24 cellular contexts compared by ENCODE assay signal in genomic region chr6:135311446-135312200, GRCh38.
A peak's percentile ranks its signal among the peaks of the same experiment; 100 is the strongest.
DNase-seq lines count a peak whose midpoint lies in the region; ATAC-seq and TF ChIP-seq lines count a peak whose summit lies in the region.
"Had no signal": no experiment of that assay in that cellular context is flagged by ENCODE, and none has a peak within 500 bp of the region (broad histone marks: within the 10 kb centered on the region; RNA-seq: fewer than 3 reads in every experiment).

No MANE protein-coding gene starts in this region.

- H3K4me1 ChIP-seq in Caco-2, result no peaks in the 10 kb centered on the region
- H3K4me1 ChIP-seq: SJSA1 had no signal

- DNase-seq in DMS79 (lab: John Stamatoyannopoulos, UW) (peak; percentile 92), NCI-H1436 treated with DMSO at 0.1 percent for 48 hours (lab: John Stamatoyannopoulos, UW) (peak; percentile 58), NCI-H2171 treated with DMSO at 0.1 percent for 48 hours (lab: John Stamatoyannopoulos, UW) (peak; percentile 93), SHP77 treated with DMSO at 0.1 percent for 48 hours (lab: John Stamatoyannopoulos, UW) (peak; percentile 17), Caco-2 (no peak), cortex of kidney (lab: John Stamatoyannopoulos, UW) (no peak)
- no peak for DNase-seq in activated CD4-positive, alpha-beta T cell treated with anti-CD3 and anti-CD28 coated beads for 36 hours
- DNase-seq: activated CD4-positive, alpha-beta memory T cell treated with anti-CD3 and anti-CD28 coated beads, Interleukin-2, amount 10 ng/mL, durations not matched to agents 7 days and 5 days; activated naive CD4-positive, alpha-beta T cell treated with Interleukin-2 at 50 U/mL for 16 hours; KG1; NCI-H526 treated with DMSO at 0.1 percent for 48 hours; PC-9; stimulated activated CD4-positive, alpha-beta T cell treated with anti-CD3 and anti-CD28 coated beads, Interleukin-2, amount 100 ng/mL, for 24 hours; stimulated activated naive CD4-positive, alpha-beta T cell had no signal

- intact Hi-C loops in Caco-2 (cut with micrococcal nuclease; ENCODE audit: unreplicated experiment), result no loop called here
- intact Hi-C loops in activated CD4-positive, alpha-beta T cell treated with anti-CD3 and anti-CD28 coated beads for 36 hours (cut with DNase I, micrococcal nuclease), result no loop called here

- TF ChIP-seq CTCF in Caco-2 (IDR thresholded peaks at IDR 0.05; ENCODE audit: insufficient read depth in 1 of 2, low read depth in 1 of 2, low read length in 1 of 2, severe bottlenecking in 1 of 2, unreplicated experiment in 1 of 2), result no peak

- H3K36me3 ChIP-seq in Caco-2 (ENCODE audit: control insufficient read depth, insufficient read depth, low read length), result no peaks in the 10 kb centered on the region
- H3K36me3 ChIP-seq: cardiac muscle cell, SJSA1, thoracic aorta had no signal

- no peaks in the 10 kb centered on the region for H3K36me3 Mint-ChIP-seq in Caco-2 (ENCODE audit: insufficient read depth, unreplicated experiment)
- H3K36me3 Mint-ChIP-seq in activated CD4-positive, alpha-beta T cell treated with anti-CD3 and anti-CD28 coated beads for 36 hours (ENCODE audit: low read depth), result peaks cover 8% of the 10 kb centered on the region
- H3K36me3 Mint-ChIP-seq: CD14-positive monocyte, WTC11 had no signal

- ATAC-seq in activated CD4-positive, alpha-beta T cell treated with anti-CD3 and anti-CD28 coated beads for 36 hours, result no peak
- no peak for ATAC-seq in HG03196 (IDR thresholded peaks at IDR 0.05; ENCODE audit: unreplicated experiment)
- ATAC-seq: GM12878, GM23338, WTC11 had no signal

- BruUV-seq in Caco-2 (replicated peaks; lab: Mats Ljungman, UMichigan), result no TSS peak

- no peak overlapping the region for H3K4me3 ChIP-seq in Caco-2 (ENCODE audit: low read depth, low read length)
- H3K4me3 ChIP-seq: cardiac muscle cell, GM12878, GM23338, PC-9, SJSA1, thoracic aorta had no signal

- no peak overlapping the region for H3K27ac Mint-ChIP-seq in Caco-2 (ENCODE audit: unreplicated experiment)
- no peak overlapping the region for H3K27ac Mint-ChIP-seq in activated CD4-positive, alpha-beta T cell treated with anti-CD3 and anti-CD28 coated beads for 36 hours
- H3K27ac Mint-ChIP-seq: activated CD4-positive, alpha-beta memory T cell treated with anti-CD3 and anti-CD28 coated beads, Interleukin-2, amount 10 ng/mL, durations not matched to agents 7 days and 5 days; CD14-positive monocyte; GM23338; progenitor cell of endocrine pancreas; T-helper 1 cell treated with Interleukin-12 subunit alpha and Interleukin-12 subunit beta and Interleukin-4 antibody, amounts not matched to agents 30 μg/mL and 1 μg/mL, for 36 hours; WTC11 had no signal

- POLR2A ChIA-PET in Caco-2 (lab: Charles Lee), result no interaction called here
- POLR2A ChIA-PET in activated CD4-positive, alpha-beta T cell treated with anti-CD3 and anti-CD28 coated beads for 36 hours (lab: Charles Lee), result no interaction called here

- H3K9me3 ChIP-seq in Caco-2, result no peaks in the 10 kb centered on the region
- H3K9me3 ChIP-seq: SJSA1, thoracic aorta had no signal

- H3K4me1 Mint-ChIP-seq in Caco-2 (ENCODE audit: low read depth, unreplicated experiment), result no peaks in the 10 kb centered on the region
- H3K4me1 Mint-ChIP-seq in activated CD4-positive, alpha-beta T cell treated with anti-CD3 and anti-CD28 coated beads for 36 hours, result no peaks in the 10 kb centered on the region
- H3K4me1 Mint-ChIP-seq: activated CD4-positive, alpha-beta memory T cell treated with anti-CD3 and anti-CD28 coated beads, Interleukin-2, amount 10 ng/mL, durations not matched to agents 7 days and 5 days; GM23338 had no signal

- H3K4me3 Mint-ChIP-seq in Caco-2 (ENCODE audit: unreplicated experiment), result no peak overlapping the region
- no peak overlapping the region for H3K4me3 Mint-ChIP-seq in activated CD4-positive, alpha-beta T cell treated with anti-CD3 and anti-CD28 coated beads for 36 hours
- H3K4me3 Mint-ChIP-seq: activated CD4-positive, alpha-beta memory T cell treated with anti-CD3 and anti-CD28 coated beads, Interleukin-2, amount 10 ng/mL, durations not matched to agents 7 days and 5 days; CD14-positive monocyte; GM23338; T-helper 1 cell treated with Interleukin-12 subunit alpha and Interleukin-12 subunit beta and Interleukin-4 antibody, amounts not matched to agents 30 μg/mL and 1 μg/mL, for 36 hours; WTC11 had no signal

- H3K27me3 Mint-ChIP-seq in Caco-2 (ENCODE audit: insufficient read depth, unreplicated experiment), result no peaks in the 10 kb centered on the region
- no peaks in the 10 kb centered on the region for H3K27me3 Mint-ChIP-seq in activated CD4-positive, alpha-beta T cell treated with anti-CD3 and anti-CD28 coated beads for 36 hours
- H3K27me3 Mint-ChIP-seq: activated CD4-positive, alpha-beta memory T cell treated with anti-CD3 and anti-CD28 coated beads, Interleukin-2, amount 10 ng/mL, durations not matched to agents 7 days and 5 days; progenitor cell of endocrine pancreas had no signal

- CTCF ChIA-PET in Caco-2 (lab: Charles Lee), result no interaction called here
- CTCF ChIA-PET in activated CD4-positive, alpha-beta T cell treated with anti-CD3 and anti-CD28 coated beads for 36 hours (lab: Charles Lee), result interaction anchor here (1.0 kb wide), 1 partner anchor 916 kb away, joined by 3 read pairs; no protein-coding TSS in a partner anchor

- no peaks in the 10 kb centered on the region for H3K9me3 Mint-ChIP-seq in Caco-2 (ENCODE audit: unreplicated experiment)
- no peaks in the 10 kb centered on the region for H3K9me3 Mint-ChIP-seq in activated CD4-positive, alpha-beta T cell treated with anti-CD3 and anti-CD28 coated beads for 36 hours (ENCODE audit: low read depth)
- H3K9me3 Mint-ChIP-seq: activated CD4-positive, alpha-beta memory T cell treated with anti-CD3 and anti-CD28 coated beads, Interleukin-2, amount 10 ng/mL, durations not matched to agents 7 days and 5 days; CD14-positive monocyte; GM23338; T-helper 1 cell treated with Interleukin-12 subunit alpha and Interleukin-12 subunit beta and Interleukin-4 antibody, amounts not matched to agents 30 μg/mL and 1 μg/mL, for 36 hours; WTC11 had no signal

- no peaks in the 10 kb centered on the region for H3K27me3 ChIP-seq in Caco-2 (replicated peaks; ENCODE audit: control insufficient read depth, insufficient read depth, low read length)
- H3K27me3 ChIP-seq: cardiac muscle cell, SJSA1 had no signal

Comparison
In these comparisons a context has a peak if more than half of its experiments do, and no peak if none do; other contexts are left out.
1. DNase-seq: peak in DMS79 (single experiment), NCI-H1436 treated with DMSO at 0.1 percent for 48 hours (single experiment), NCI-H2171 treated with DMSO at 0.1 percent for 48 hours (single experiment) and SHP77 treated with DMSO at 0.1 percent for 48 hours (single experiment); none in Caco-2 (0 of 2), activated CD4-positive, alpha-beta T cell treated with anti-CD3 and anti-CD28 coated beads for 36 hours (single experiment) and cortex of kidney (single experiment).